8 cellular contexts compared by ENCODE assay signal in genomic region chr2:217837001-217837491, GRCh38.
DNase-seq lines count a peak whose midpoint lies in the region; ATAC-seq and TF ChIP-seq lines count a peak whose summit lies in the region.

No MANE protein-coding gene starts in this region.

- H3K9me2 ChIP-seq in PC-3 (replicated peaks; ENCODE audit: low read length): no peaks in the 10 kb centered on the region

- no peak overlapping the region for H3K4me2 ChIP-seq in PC-3 (ENCODE audit: low read length)

- H3K36me3 Mint-ChIP-seq in neural crest cell (ENCODE audit: low read depth): no peaks in the 10 kb centered on the region
- no peaks in the 10 kb centered on the region for H3K36me3 Mint-ChIP-seq in naive thymus-derived CD4-positive, alpha-beta T cell
- no peaks in the 10 kb centered on the region for H3K36me3 Mint-ChIP-seq in activated naive CD4-positive, alpha-beta T cell treated with anti-CD3 and anti-CD28 coated beads for 36 hours (ENCODE audit: low read depth)

- H3K9me3 ChIP-seq in PC-3 (ENCODE audit: low read length): no peaks in the 10 kb centered on the region
- no peaks in the 10 kb centered on the region for H3K9me3 ChIP-seq in naive thymus-derived CD4-positive, alpha-beta T cell (ENCODE audit: control insufficient read depth in 2 of 3, low read length in 3 of 3)

- ATAC-seq in PC-3 (no peak), HG03442 (IDR thresholded peaks at IDR 0.05; ENCODE audit: unreplicated experiment) (no peak), HG03521 (IDR thresholded peaks at IDR 0.05; ENCODE audit: unreplicated experiment) (no peak)
- no peak for ATAC-seq in naive thymus-derived CD4-positive, alpha-beta T cell

- DNase-seq in Ammon's horn (ENCODE audit: low spot score) (peak; percentile 82), PC-3 (peak; percentile 10), fibroblast of peridontal ligament (ENCODE audit: extremely low read depth) (peak; percentile 38), neural crest cell (ENCODE audit: low read depth, low spot score) (peak; percentile 28)
- no peak for DNase-seq in naive thymus-derived CD4-positive, alpha-beta T cell
- DNase-seq in activated naive CD4-positive, alpha-beta T cell treated with anti-CD3 and anti-CD28 coated beads for 36 hours: no peak

- TF ChIP-seq CTCF in PC-3 (conservative IDR thresholded peaks at IDR 0.05; ENCODE audit: low read depth, low read length) (peak; percentile 41; the same call in 1 of the 2 replicates), neural crest cell (conservative IDR thresholded peaks at IDR 0.05) (no peak)

- no peak overlapping the region for H2AFZ ChIP-seq in PC-3 (ENCODE audit: low read length)

- no peaks in the 10 kb centered on the region for H3K4me1 ChIP-seq in PC-3 (ENCODE audit: insufficient read depth, low read length)
- no peaks in the 10 kb centered on the region for H3K4me1 ChIP-seq in naive thymus-derived CD4-positive, alpha-beta T cell (ENCODE audit: control insufficient read depth in 2 of 2, insufficient read depth in 2 of 2, low read length in 2 of 2)

- H3K27me3 Mint-ChIP-seq in neural crest cell (ENCODE audit: low read depth): no peaks in the 10 kb centered on the region
- H3K27me3 Mint-ChIP-seq in naive thymus-derived CD4-positive, alpha-beta T cell: peaks cover 0 to 6% (median 0%) of the 10 kb centered on the region in 5 donors
- H3K27me3 Mint-ChIP-seq in activated naive CD4-positive, alpha-beta T cell treated with anti-CD3 and anti-CD28 coated beads for 36 hours (ENCODE audit: low read depth): peaks cover 5% of the 10 kb centered on the region

- no peaks in the 10 kb centered on the region for H3K79me2 ChIP-seq in PC-3 (ENCODE audit: low read length)

- no peak overlapping the region for H3K27ac ChIP-seq in PC-3 (ENCODE audit: low read length)
- H3K27ac ChIP-seq in naive thymus-derived CD4-positive, alpha-beta T cell (ENCODE audit: low read depth, low read length): no peak overlapping the region

- CTCF ChIA-PET in PC-3 (lab: Charles Lee): no interaction called here
- CTCF ChIA-PET in naive thymus-derived CD4-positive, alpha-beta T cell (lab: Charles Lee): no interaction called here
- CTCF ChIA-PET in activated naive CD4-positive, alpha-beta T cell treated with anti-CD3 and anti-CD28 coated beads for 36 hours (lab: Charles Lee): interaction anchor here (1.1 to 1.5 kb wide), 2 partner anchors 47 to 52 kb away, joined by 3 to 5 read pairs; no protein-coding TSS in a partner anchor

- no peaks in the 10 kb centered on the region for H3K27me3 ChIP-seq in PC-3 (ENCODE audit: low read length)
- H3K27me3 ChIP-seq in naive thymus-derived CD4-positive, alpha-beta T cell (ENCODE audit: control insufficient read depth in 2 of 2, insufficient read depth in 2 of 2, low read length in 2 of 2): no peaks in the 10 kb centered on the region

- H3K9me3 Mint-ChIP-seq in neural crest cell: no peaks in the 10 kb centered on the region
- H3K9me3 Mint-ChIP-seq in naive thymus-derived CD4-positive, alpha-beta T cell: no peaks in the 10 kb centered on the region
- no peaks in the 10 kb centered on the region for H3K9me3 Mint-ChIP-seq in activated naive CD4-positive, alpha-beta T cell treated with anti-CD3 and anti-CD28 coated beads for 36 hours

- H3K4me3 Mint-ChIP-seq in neural crest cell: peak overlapping the region; percentile 38
- no peak overlapping the region for H3K4me3 Mint-ChIP-seq in naive thymus-derived CD4-positive, alpha-beta T cell
- no peak overlapping the region for H3K4me3 Mint-ChIP-seq in activated naive CD4-positive, alpha-beta T cell treated with anti-CD3 and anti-CD28 coated beads for 36 hours

- H4K20me1 ChIP-seq in PC-3 (ENCODE audit: low read length): no peaks in the 10 kb centered on the region

- H3K4me3 ChIP-seq in PC-3 (ENCODE audit: low read length): no peak overlapping the region
- H3K4me3 ChIP-seq in naive thymus-derived CD4-positive, alpha-beta T cell (ENCODE audit: low read length): no peak overlapping the region

- H3F3A ChIP-seq in PC-3 (ENCODE audit: low read length, unreplicated experiment): no peaks in the 10 kb centered on the region

- H3K36me3 ChIP-seq in PC-3 (ENCODE audit: low read depth, low read length): no peaks in the 10 kb centered on the region
- H3K36me3 ChIP-seq in naive thymus-derived CD4-positive, alpha-beta T cell (ENCODE audit: control insufficient read depth in 2 of 3, insufficient read depth in 3 of 3, low read length in 3 of 3): no peaks in the 10 kb centered on the region

- POLR2A ChIA-PET in PC-3 (lab: Charles Lee; ENCODE audit: unreplicated experiment): no interaction called here
- POLR2A ChIA-PET in naive thymus-derived CD4-positive, alpha-beta T cell (lab: Charles Lee): no interaction called here

- peak overlapping the region; percentile 98 for H3K27ac Mint-ChIP-seq in neural crest cell (ENCODE audit: unreplicated experiment)
- H3K27ac Mint-ChIP-seq in naive thymus-derived CD4-positive, alpha-beta T cell: peak overlapping the region in 1 of 9 donors; percentile 7
- no peak overlapping the region for H3K27ac Mint-ChIP-seq in activated naive CD4-positive, alpha-beta T cell treated with anti-CD3 and anti-CD28 coated beads for 36 hours

- peaks cover 38% of the 10 kb centered on the region for H3K4me1 Mint-ChIP-seq in neural crest cell
- H3K4me1 Mint-ChIP-seq in naive thymus-derived CD4-positive, alpha-beta T cell: no peaks in the 10 kb centered on the region
- no peaks in the 10 kb centered on the region for H3K4me1 Mint-ChIP-seq in activated naive CD4-positive, alpha-beta T cell treated with anti-CD3 and anti-CD28 coated beads for 36 hours (ENCODE audit: low read depth)

- H3K9ac ChIP-seq in PC-3 (ENCODE audit: low read length): no peak overlapping the region

- intact Hi-C loops in PC-3 (cut with micrococcal nuclease): no loop called here
- intact Hi-C loops in naive thymus-derived CD4-positive, alpha-beta T cell (cut with micrococcal nuclease): no loop called here
- intact Hi-C loops in activated naive CD4-positive, alpha-beta T cell treated with anti-CD3 and anti-CD28 coated beads for 36 hours (cut with micrococcal nuclease): no loop called here

- BruUV-seq in PC-3 (replicated peaks; lab: Mats Ljungman, UMichigan): no TSS peak

Comparison
In these comparisons a context has a peak if more than half of its experiments do, and no peak if none do; other contexts are left out.
1. DNase-seq: peak in Ammon's horn (single experiment), PC-3 (single experiment), fibroblast of peridontal ligament (single experiment) and neural crest cell (single experiment); none in naive thymus-derived CD4-positive, alpha-beta T cell (0 of 9) and activated naive CD4-positive, alpha-beta T cell treated with anti-CD3 and anti-CD28 coated beads for 36 hours (single experiment).